In genomic region chr20:49676581-49677291, GRCh38 we compare ENCODE assay signal across 1 cellular context.
TF ChIP-seq lines count a peak whose summit lies in the region.

No MANE protein-coding gene starts in this region.

TF ChIP-seq in K562, 482 proteins besides CTCF, POLR2A, EP300 and RAD21 (continued from another document and continues in another):
- TF ChIP-seq ZBTB9 (CRISPR knock-in tag; IDR thresholded peaks at IDR 0.05) (no peak), FOXK2 (conservative IDR thresholded peaks at IDR 0.05 in 1 of 2, IDR thresholded peaks at IDR 0.05 in 1 of 2; ENCODE audit: low read depth in 2 of 2) (0 out of 4 replicates have a peak, but pooled peaks of 1 of the 2 experiments have one; percentile 30), ZNF551 (CRISPR knock-in tag; IDR thresholded peaks at IDR 0.05) (no peak), E2F6 (IDR thresholded peaks at IDR 0.05; ENCODE audit: borderline replicate concordance in 1 of 2, extremely low read depth in 1 of 2, insufficient read depth in 1 of 2, insufficient read length in 1 of 2, low read depth in 1 of 2, low read length in 1 of 2, poor library complexity in 1 of 2, severe bottlenecking in 1 of 2) (no peak), JUND (IDR thresholded peaks at IDR 0.05; ENCODE audit: borderline replicate concordance, low read depth, low read length) (peak; percentile 82), JUND (tag; IDR thresholded peaks at IDR 0.05; ENCODE audit: borderline replicate concordance, low read depth, low read length) (peak; percentile 92), KLF13 (tag; IDR thresholded peaks at IDR 0.05; ENCODE audit: borderline replicate concordance, low read depth) (no peak), HNRNPUL1 (IDR thresholded peaks at IDR 0.05; ENCODE audit: low read length) (no peak), HDAC8 (tag; IDR thresholded peaks at IDR 0.05) (no peak), ATF1 (CRISPR knock-in tag; IDR thresholded peaks at IDR 0.05) (no peak), ATF1 (tag; IDR thresholded peaks at IDR 0.05) (peak; percentile 33), CBFB (CRISPR knock-in tag; IDR thresholded peaks at IDR 0.05) (no peak), POLR3G (IDR thresholded peaks at IDR 0.05; ENCODE audit: extremely low read depth, insufficient read length, insufficient replicate concordance) (no peak), JUN (IDR thresholded peaks at IDR 0.05; ENCODE audit: borderline replicate concordance, low read depth, low read length) (peak; percentile 23; the same call in 1 of the 2 replicates), JUN (CRISPR knock-in tag; IDR thresholded peaks at IDR 0.05; ENCODE audit: borderline replicate concordance) (no peak), ZNF140 (CRISPR knock-in tag; IDR thresholded peaks at IDR 0.05) (no peak), ZNF583 (CRISPR knock-in tag; IDR thresholded peaks at IDR 0.05) (0 out of 2 replicates have a peak, but pooled peaks have one; percentile 52), DPF2 (IDR thresholded peaks at IDR 0.05) (peak; percentile 91), FOSL1 (tag; conservative IDR thresholded peaks at IDR 0.05) (peak; percentile 88), KDM5B (IDR thresholded peaks at IDR 0.05; ENCODE audit: insufficient replicate concordance, low read depth, low read length) (no peak), PTTG1 (tag; IDR thresholded peaks at IDR 0.05; ENCODE audit: low read depth) (no peak), ZNF253 (CRISPR knock-in tag; conservative IDR thresholded peaks at IDR 0.05) (no peak), C11orf30 (IDR thresholded peaks at IDR 0.05; ENCODE audit: low read depth) (peak; percentile 100), SP1 (CRISPR knock-in tag; IDR thresholded peaks at IDR 0.05) (no peak), ZNF133 (CRISPR knock-in tag; IDR thresholded peaks at IDR 0.05) (no peak), ZBTB11 (CRISPR knock-in tag; IDR thresholded peaks at IDR 0.05) (no peak), ETS2 (tag; IDR thresholded peaks at IDR 0.05; ENCODE audit: borderline replicate concordance, poor library complexity, severe bottlenecking) (no peak), MNT (conservative IDR thresholded peaks at IDR 0.05) (0 out of 4 replicates have a peak, but pooled peaks of 1 of the 2 experiments have one; percentile 27), XRCC3 (IDR thresholded peaks at IDR 0.05) (no peak), NCOA1 (IDR thresholded peaks at IDR 0.05; ENCODE audit: low read depth) (0 out of 2 replicates have a peak, but pooled peaks have one; percentile 10), ZBTB43 (CRISPR knock-in tag; IDR thresholded peaks at IDR 0.05) (no peak), POLR2AphosphoS5 (IDR thresholded peaks at IDR 0.05; ENCODE audit: control insufficient read depth, insufficient read depth, low read depth, low read length) (no peak), ARHGAP35 (IDR thresholded peaks at IDR 0.05; ENCODE audit: partially characterized antibody) (no peak), HOXB6 (CRISPR knock-in tag; IDR thresholded peaks at IDR 0.05; ENCODE audit: borderline replicate concordance) (no peak), MBD2 (IDR thresholded peaks at IDR 0.05; ENCODE audit: borderline replicate concordance, low read depth) (no peak), TCF7 (IDR thresholded peaks at IDR 0.05; ENCODE audit: borderline replicate concordance) (no peak), GTF2A2 (tag; IDR thresholded peaks at IDR 0.05) (no peak), NBN (IDR thresholded peaks at IDR 0.05; ENCODE audit: low read depth) (peak; percentile 51; the same call in 1 of the 2 replicates), L3MBTL2 (IDR thresholded peaks at IDR 0.05) (peak; percentile 23; the same call in 1 of the 2 replicates), CREB3 (tag; conservative IDR thresholded peaks at IDR 0.05; ENCODE audit: low read depth) (peak; percentile 76), NCOA6 (IDR thresholded peaks at IDR 0.05) (no peak), ZNF146 (CRISPR knock-in tag; IDR thresholded peaks at IDR 0.05; ENCODE audit: unreplicated experiment) (no peak), ZNF785 (CRISPR knock-in tag; IDR thresholded peaks at IDR 0.05) (no peak), PKNOX1 (IDR thresholded peaks at IDR 0.05) (peak; percentile 31; the same call in 1 of the 2 replicates), IRF2 (CRISPR knock-in tag; IDR thresholded peaks at IDR 0.05) (no peak), SMARCB1 (IDR thresholded peaks at IDR 0.05; ENCODE audit: insufficient read length, low read depth) (no peak), ZNF592 (IDR thresholded peaks at IDR 0.05) (peak; percentile 91), LEF1 (IDR thresholded peaks at IDR 0.05) (peak; percentile 19; the same call in 1 of the 2 replicates), JUNB (CRISPR knock-in tag; conservative IDR thresholded peaks at IDR 0.05) (peak; percentile 85), POU5F1 (IDR thresholded peaks at IDR 0.05; ENCODE audit: borderline replicate concordance, low read depth, low read length, partially characterized antibody) (peak; percentile 9), EP400 (IDR thresholded peaks at IDR 0.05) (peak; percentile 45), THAP7 (CRISPR knock-in tag; IDR thresholded peaks at IDR 0.05) (no peak), NFE2L1 (tag; IDR thresholded peaks at IDR 0.05; ENCODE audit: borderline replicate concordance, low read depth) (peak; percentile 96), ZNF639 (CRISPR knock-in tag; conservative IDR thresholded peaks at IDR 0.05 in 1 of 2, IDR thresholded peaks at IDR 0.05 in 1 of 2) (peak in 1 of 2 experiments; percentile 56; a peak in 2 of 4 replicates)
